Comparison of ENCODE assay signal across 8 cellular contexts in the genomic region with DNA sequence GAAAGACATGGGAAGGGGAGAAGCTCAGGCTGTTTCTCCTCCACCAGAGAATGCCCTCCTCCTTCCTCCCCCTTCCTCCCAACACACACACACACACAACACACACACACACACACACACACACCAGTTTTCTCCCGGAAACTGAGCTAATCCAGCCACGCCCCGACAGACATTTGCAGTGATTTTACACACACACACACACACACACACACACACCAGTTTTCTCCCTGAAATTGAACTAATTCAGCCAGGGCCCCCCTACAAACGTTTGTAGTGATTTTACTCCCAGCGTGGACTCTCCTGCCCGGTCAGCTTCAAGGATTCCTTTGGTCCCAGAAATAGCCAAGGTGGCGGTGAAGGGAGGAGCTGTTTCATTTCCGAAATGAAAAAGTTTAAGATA.
A peak's percentile ranks its signal among the peaks of the same experiment; 100 is the strongest.
DNase-seq lines count a peak whose midpoint lies in the region; TF ChIP-seq lines count a peak whose summit lies in the region.

No MANE protein-coding gene starts in this region.

- no peaks in the 10 kb centered on the region for H3K9me2 ChIP-seq in DOHH2 (replicated peaks; ENCODE audit: control insufficient read depth, low read length)

- H3K27me3 ChIP-seq in DOHH2 (ENCODE audit: control insufficient read depth, low read length), result no peaks in the 10 kb centered on the region

- no peak for TF ChIP-seq CTCF in DOHH2 (IDR thresholded peaks at IDR 0.05; ENCODE audit: low read depth, low read length, poor library complexity, severe bottlenecking)

- no peaks in the 10 kb centered on the region for H4K20me1 ChIP-seq in DOHH2 (ENCODE audit: control insufficient read depth, insufficient read depth, low read depth, low read length)

- H3K27ac ChIP-seq in DOHH2 (ENCODE audit: low read depth, low read length) (no peak overlapping the region), skin epidermis (peak overlapping the region; percentile 14 to 88 (median 76))

- H3K4me2 ChIP-seq in DOHH2 (ENCODE audit: low read length), result peak overlapping the region; percentile 83

- DNase-seq in NCI-H226 (peak; percentile 68), islet precursor cell (peak; percentile 80), GF-D8 (lab: John Stamatoyannopoulos, UW) (no peak), NCI-H526 treated with DMSO at 0.1 percent for 48 hours (lab: John Stamatoyannopoulos, UW) (no peak), SKM-1 treated with dmso at 0.1 percent for 144 hours (lab: John Stamatoyannopoulos, UW; ENCODE audit: unreplicated experiment) (no peak)
- DNase-seq in central memory CD4-positive, alpha-beta T cell, result peak; percentile 47

- no peaks in the 10 kb centered on the region for H3K9me3 ChIP-seq in DOHH2 (ENCODE audit: control insufficient read depth, insufficient read depth, low read length)

- peaks cover 6% of the 10 kb centered on the region; the same call in 1 of the 2 replicates for H3K36me3 ChIP-seq in DOHH2 (ENCODE audit: control insufficient read depth, low read length)

- H3K4me1 ChIP-seq in DOHH2 (ENCODE audit: control insufficient read depth, low read length), result peaks cover 18% of the 10 kb centered on the region

- peak overlapping the region; percentile 75 for H3K4me3 ChIP-seq in DOHH2 (ENCODE audit: low read length)
- H3K4me3 ChIP-seq in skin epidermis, result peak overlapping the region; percentile 45 to 76 (median 59)

- H3K79me2 ChIP-seq in DOHH2 (ENCODE audit: control insufficient read depth, low read length), result no peaks in the 10 kb centered on the region

- no peaks in the 10 kb centered on the region for H3F3A ChIP-seq in DOHH2 (ENCODE audit: control insufficient read depth, insufficient read depth)

Comparison
In these comparisons a context has a peak if more than half of its experiments do, and no peak if none do; other contexts are left out.
1. DNase-seq: peak in NCI-H226 (single experiment), central memory CD4-positive, alpha-beta T cell (single experiment) and islet precursor cell (single experiment); none in GF-D8 (single experiment), NCI-H526 treated with DMSO at 0.1 percent for 48 hours (single experiment) and SKM-1 treated with dmso at 0.1 percent for 144 hours (single experiment).